8 cellular contexts compared by ENCODE assay signal in the genomic region with DNA sequence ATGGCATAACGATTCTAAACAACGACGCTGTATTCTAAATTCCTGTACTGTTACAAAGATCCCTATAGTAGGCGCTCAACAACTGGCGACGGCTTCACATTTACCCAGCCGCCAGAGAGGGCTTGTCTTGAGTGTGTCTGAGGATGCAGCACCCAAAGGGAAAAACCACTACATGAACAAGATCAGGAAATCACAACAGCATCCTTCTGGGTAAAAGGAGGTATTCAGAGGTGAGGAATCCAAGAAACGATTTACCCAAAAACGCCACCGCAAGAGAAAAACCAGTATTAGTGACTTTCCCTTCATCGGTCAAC. TPM values are rescaled to one million over a fixed set of nuclear protein-coding genes. Genes with fewer than 3 reads are reported as not detected.
DNase-seq lines count a peak whose midpoint lies in the region; ATAC-seq and TF ChIP-seq lines count a peak whose summit lies in the region.

No MANE protein-coding gene starts in this region.

- H3K36me3 Mint-ChIP-seq in activated CD4-positive, alpha-beta T cell treated with anti-CD3 and anti-CD28 coated beads for 36 hours (ENCODE audit: low read depth) = peaks cover 27% of the 10 kb centered on the region

- H3K4me3 Mint-ChIP-seq in activated CD4-positive, alpha-beta T cell treated with anti-CD3 and anti-CD28 coated beads for 36 hours = no peak overlapping the region

- peak overlapping the region; percentile 77 to 98 (median 86) for H3K4me3 ChIP-seq in BLaER1 treated with 17β-estradiol and CSF1 and Interleukin-3, amounts not matched to agents 10 nM and 100 nM
- H3K4me3 ChIP-seq in dorsolateral prefrontal cortex (peak overlapping the region; percentile 63 to 98 (median 89)), right lobe of liver (peak overlapping the region; percentile 66 to 85 (median 85))

- peak overlapping the region; percentile 78 to 92 (median 87) for H3K27ac ChIP-seq in BLaER1 treated with 17β-estradiol and CSF1 and Interleukin-3, amounts not matched to agents 10 nM and 100 nM
- H3K27ac ChIP-seq in dorsolateral prefrontal cortex (peak overlapping the region; percentile 19 to 96 (median 91)), right lobe of liver (peak overlapping the region; percentile 70 to 94 (median 89))

- peak overlapping the region; percentile 81 to 94 (median 91) for H3K9ac ChIP-seq in BLaER1 treated with 17β-estradiol and CSF1 and Interleukin-3, amounts not matched to agents 10 nM and 100 nM

- peaks cover 20 to 62% (median 42%) of the 10 kb centered on the region in 11 experiments; a peak in 21 of 22 replicates for H3K36me3 ChIP-seq in BLaER1 treated with 17β-estradiol and CSF1 and Interleukin-3, amounts not matched to agents 10 nM and 100 nM
- H3K36me3 ChIP-seq in right lobe of liver = no peaks in the 10 kb centered on the region

- TF ChIP-seq CTCF in dorsolateral prefrontal cortex (IDR thresholded peaks at IDR 0.05 in 54 of 56, conservative IDR thresholded peaks at IDR 0.05 in 2 of 56; ENCODE audit: low read depth in 1 of 56, partially characterized antibody in 56 of 56) (peak; percentile 43 to 79 (median 65)), right lobe of liver (IDR thresholded peaks at IDR 0.05) (peak; percentile 48 to 67 (median 64))

- peaks cover 25% of the 10 kb centered on the region for H3K4me1 Mint-ChIP-seq in activated CD4-positive, alpha-beta T cell treated with anti-CD3 and anti-CD28 coated beads for 36 hours

- H3K4me2 ChIP-seq in BLaER1 treated with 17β-estradiol and CSF1 and Interleukin-3, amounts not matched to agents 10 nM and 100 nM = peak overlapping the region; percentile 71 to 91 (median 82)

- TF ChIP-seq POLR2A in GM19099 (IDR thresholded peaks at IDR 0.05; ENCODE audit: extremely low read depth, insufficient read length, low read depth) = peak; percentile 3
- no peak for TF ChIP-seq POLR2A in right lobe of liver (IDR thresholded peaks at IDR 0.05)

- H3K4me1 ChIP-seq in BLaER1 treated with 17β-estradiol and CSF1 and Interleukin-3, amounts not matched to agents 10 nM and 100 nM = peaks cover 12 to 17% (median 15%) of the 10 kb centered on the region in 10 experiments
- peaks cover 0 to 8% (median 4%) of the 10 kb centered on the region in 4 donors for H3K4me1 ChIP-seq in right lobe of liver

- H3K9me3 ChIP-seq in BLaER1 treated with 17β-estradiol and CSF1 and Interleukin-3, amounts not matched to agents 10 nM and 100 nM (replicated peaks in 1 of 11) = peaks cover 6 to 30% (median 26%) of the 10 kb centered on the region in 11 experiments; a peak in 20 of 22 replicates
- no peaks in the 10 kb centered on the region for H3K9me3 ChIP-seq in right lobe of liver

- 0% methylated on average over 11 of the region's 11 CpGs for WGBS in right lobe of liver (ENCODE audit: insufficient coverage, low coverage, low lambda C conversion rate, missing lambda C conversion rate)

- CTCF ChIA-PET in activated CD4-positive, alpha-beta T cell treated with anti-CD3 and anti-CD28 coated beads for 36 hours (lab: Charles Lee) = interaction anchor here (0.8 to 1.7 kb wide), 7 partner anchors 10 to 807 kb away, joined by 3 to 6 read pairs (median 3); partner anchors contain the start of gene PRKAA1

- no peaks in the 10 kb centered on the region for H3K9me3 Mint-ChIP-seq in activated CD4-positive, alpha-beta T cell treated with anti-CD3 and anti-CD28 coated beads for 36 hours (ENCODE audit: low read depth)

- POLR2A ChIA-PET in activated CD4-positive, alpha-beta T cell treated with anti-CD3 and anti-CD28 coated beads for 36 hours (lab: Charles Lee) = interaction anchor here (0.5 kb wide), 1 partner anchor 68 kb away, joined by 3 read pairs; no protein-coding TSS in a partner anchor

- peaks cover 0 to 12% (median 0%) of the 10 kb centered on the region in 11 experiments; a peak in 4 of 22 replicates for H4K20me1 ChIP-seq in BLaER1 treated with 17β-estradiol and CSF1 and Interleukin-3, amounts not matched to agents 10 nM and 100 nM

- peak; percentile 76 for DNase-seq in NCI-H460 (ENCODE audit: extremely low read depth, low read depth)
- DNase-seq in activated CD4-positive, alpha-beta T cell treated with anti-CD3 and anti-CD28 coated beads for 36 hours = peak; percentile 82
- DNase-seq in dorsolateral prefrontal cortex = peak; percentile 41 to 85 (median 75)
- DNase-seq in right lobe of liver = peak; percentile 56 to 71 (median 66)
- DNase-seq in stimulated activated CD4-positive, alpha-beta T cell treated with anti-CD3 and anti-CD28 coated beads, Interleukin-4, amount 100 ng/mL, for 48 hours (ENCODE audit: low read depth in 2 of 2) = peak; percentile 28 to 58

- no peaks in the 10 kb centered on the region for H3K27me3 ChIP-seq in BLaER1 treated with 17β-estradiol and CSF1 and Interleukin-3, amounts not matched to agents 10 nM and 100 nM
- H3K27me3 ChIP-seq in dorsolateral prefrontal cortex = no peaks in the 10 kb centered on the region
- no peaks in the 10 kb centered on the region for H3K27me3 ChIP-seq in right lobe of liver

- no peak overlapping the region for H3K27ac Mint-ChIP-seq in activated CD4-positive, alpha-beta T cell treated with anti-CD3 and anti-CD28 coated beads for 36 hours

- ATAC-seq in HG03432 (IDR thresholded peaks at IDR 0.05; ENCODE audit: unreplicated experiment) (peak; percentile 81), right lobe of liver (peak; percentile 74 to 88 (median 83))
- peak; percentile 78 for ATAC-seq in activated CD4-positive, alpha-beta T cell treated with anti-CD3 and anti-CD28 coated beads for 36 hours

- intact Hi-C loops in activated CD4-positive, alpha-beta T cell treated with anti-CD3 and anti-CD28 coated beads for 36 hours (cut with DNase I, micrococcal nuclease) = loop anchor here (1.0 to 10.0 kb wide), 5 partner anchors 43 to 350 kb away; partner anchors contain the start of genes PRKAA1 (in 2 of the 2) and RPL37 (in 2 of the 2)
- intact Hi-C loops in dorsolateral prefrontal cortex (cut with DNase I) (loop anchor here (1.0 to 5.0 kb wide), 3 partner anchors 43 to 122 kb away; partner anchors contain the start of genes PRKAA1 (in 1 of the 2) and RPL37 (in 1 of the 2)), right lobe of liver (cut with DNase I) (loop anchor here in 1 of 2 donors (5.0 kb wide), 1 partner anchor 77 kb away; no protein-coding TSS in a partner anchor)

- no peaks in the 10 kb centered on the region for H3K27me3 Mint-ChIP-seq in activated CD4-positive, alpha-beta T cell treated with anti-CD3 and anti-CD28 coated beads for 36 hours

RNA-seq across cellular contexts. Expression of gene TTC33, which starts 0.7 kb away (rescaled TPM):
- 25.1 and 37.2 TPM in 2 replicates for total RNA-seq in NCI-H460 (2014; rRNA removed; shearing (Covaris generic))
- 6.1 and 12.7 TPM in 2 replicates for polyA plus RNA-seq in NCI-H460 (2014; cell fraction: nucleus; rRNA removed)
- total RNA-seq in activated CD4-positive, alpha-beta T cell treated with anti-CD3 and anti-CD28 coated beads for 36 hours = 10 to 100 TPM; 31.4 to 31.7 TPM
- total RNA-seq in dorsolateral prefrontal cortex = 10 to 100 TPM; 14.3 to 56.7 (median 40.2) TPM
- total RNA-seq in right lobe of liver = 1 to 10 TPM; 5.6 to 9.2 (median 7.0) TPM

RNA-seq across cellular contexts. Expression of gene PRKAA1, which starts 43.1 kb away (rescaled TPM):
- total RNA-seq in NCI-H460 (2014; rRNA removed; shearing (Covaris generic)) = 86.2 and 89.3 TPM in 2 replicates
- polyA plus RNA-seq in NCI-H460 (2014; cell fraction: nucleus; rRNA removed) = 47.5 and 62.5 TPM in 2 replicates
- total RNA-seq in activated CD4-positive, alpha-beta T cell treated with anti-CD3 and anti-CD28 coated beads for 36 hours = 10 to 100 TPM; 46.9 to 63.9 TPM
- 10 to 100 TPM; 30.2 to 83.2 (median 52.4) TPM for total RNA-seq in dorsolateral prefrontal cortex
- 10 to 100 TPM; 36.7 to 82.4 (median 69.9) TPM for total RNA-seq in right lobe of liver

Comparison
In these comparisons a context has a peak if more than half of its experiments do, and no peak if none do; other contexts are left out.
1. Peak in every context shown above with its lines: DNase-seq, ATAC-seq, H3K4me3 ChIP-seq and H3K27ac ChIP-seq.